22 cellular contexts compared by ENCODE assay signal in the genomic region with DNA sequence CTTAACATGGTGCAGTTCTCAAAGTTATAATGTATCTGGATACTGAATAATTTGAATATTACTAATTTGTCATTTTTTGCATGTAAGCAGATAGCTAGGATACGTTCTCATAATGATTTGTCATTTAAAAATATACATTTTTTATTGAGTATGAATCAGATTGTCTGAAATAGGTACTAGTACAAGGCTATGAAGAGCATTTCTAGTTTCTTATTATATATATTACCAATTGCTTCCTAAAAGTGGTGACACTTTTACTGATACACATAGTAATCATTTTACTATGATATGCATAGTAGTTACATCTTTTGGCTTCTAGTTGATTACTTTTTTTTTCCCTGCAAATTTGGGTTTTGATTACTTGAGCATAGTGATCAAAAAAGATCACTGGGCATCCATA.
"Had no signal": no experiment of that assay in that cellular context is flagged by ENCODE, and none has a peak within 500 bp of the region (broad histone marks: within the 10 kb centered on the region; RNA-seq: fewer than 3 reads in every experiment).

No MANE protein-coding gene starts in this region.

- H3K9me3 ChIP-seq: breast epithelium, gastrocnemius medialis, heart left ventricle, left ventricle myocardium inferior, right lobe of liver, testis had no signal

- H3K4me1 ChIP-seq: breast epithelium, neural progenitor cell, parathyroid adenoma had no signal

- H3K4me3 ChIP-seq: adrenal gland, breast epithelium, gastrocnemius medialis, heart left ventricle, left ventricle myocardium inferior, neural progenitor cell, right lobe of liver, testis had no signal

- H3K27me3 Mint-ChIP-seq: stimulated activated memory B cell treated with anti-CD40 and anti-IgM and Interleukin-4, amounts not matched to agents 10 μg/mL and 1 μg/mL and 100 μg/mL, for 72 hours; type B pancreatic cell had no signal

- FAIRE-seq: astrocyte, small intestine had no signal

- H3K4me2 ChIP-seq: neural progenitor cell had no signal

- H3K36me3 ChIP-seq: breast epithelium had no signal

- DNase-seq: activated CD4-positive, alpha-beta T cell treated with anti-CD3 and anti-CD28 coated beads for 1 hour; activated naive CD4-positive, alpha-beta T cell; adrenal gland; cortex of kidney; gastrocnemius medialis; heart left ventricle; kidney glomerular epithelial cell; left ventricle myocardium inferior; mammary epithelial cell; midbrain; right lobe of liver; stimulated activated CD4-positive, alpha-beta T cell treated with anti-CD3 and anti-CD28 coated beads, Interleukin-4, amount 100 ng/mL, for 24 hours; T-helper 1 cell; testis had no signal

- H3K27me3 ChIP-seq: adrenal gland, breast epithelium, gastrocnemius medialis, heart left ventricle, neural progenitor cell, right lobe of liver, testis had no signal

- H3K27ac Mint-ChIP-seq: neural progenitor cell, type B pancreatic cell had no signal

- H3K9me3 Mint-ChIP-seq: activated T-helper 1 cell treated with anti-CD3 and anti-CD28 coated beads, Interleukin-12 subunit alpha, Interleukin-12 subunit beta, Interleukin-2, Interleukin-4 antibody, amounts not matched to agents 30 ng/mL and 10 ng/mL and 1 ng/mL, durations not matched to agents 14 hours and 24 hours and 36 hours; neural progenitor cell; stimulated activated memory B cell treated with anti-CD40 and anti-IgM and Interleukin-4, amounts not matched to agents 10 μg/mL and 1 μg/mL and 100 μg/mL, for 72 hours; type B pancreatic cell had no signal

- H3K27ac ChIP-seq: breast epithelium, left ventricle myocardium inferior, neural progenitor cell, parathyroid adenoma, right lobe of liver, testis had no signal

- H3K4me1 Mint-ChIP-seq: neural progenitor cell had no signal

- H3K4me3 Mint-ChIP-seq: activated T-helper 1 cell treated with anti-CD3 and anti-CD28 coated beads, Interleukin-12 subunit alpha, Interleukin-12 subunit beta, Interleukin-2, Interleukin-4 antibody, amounts not matched to agents 30 ng/mL and 10 ng/mL and 1 ng/mL, durations not matched to agents 14 hours and 24 hours and 36 hours; neural progenitor cell; stimulated activated memory B cell treated with anti-CD40 and anti-IgM and Interleukin-4, amounts not matched to agents 10 μg/mL and 1 μg/mL and 100 μg/mL, for 72 hours; type B pancreatic cell had no signal

- ATAC-seq: gastrocnemius medialis; heart left ventricle; stimulated activated memory B cell treated with anti-CD40 and anti-IgM and Interleukin-4, amounts not matched to agents 10 μg/mL and 1 μg/mL and 100 μg/mL, for 72 hours had no signal
